In the genomic region with DNA sequence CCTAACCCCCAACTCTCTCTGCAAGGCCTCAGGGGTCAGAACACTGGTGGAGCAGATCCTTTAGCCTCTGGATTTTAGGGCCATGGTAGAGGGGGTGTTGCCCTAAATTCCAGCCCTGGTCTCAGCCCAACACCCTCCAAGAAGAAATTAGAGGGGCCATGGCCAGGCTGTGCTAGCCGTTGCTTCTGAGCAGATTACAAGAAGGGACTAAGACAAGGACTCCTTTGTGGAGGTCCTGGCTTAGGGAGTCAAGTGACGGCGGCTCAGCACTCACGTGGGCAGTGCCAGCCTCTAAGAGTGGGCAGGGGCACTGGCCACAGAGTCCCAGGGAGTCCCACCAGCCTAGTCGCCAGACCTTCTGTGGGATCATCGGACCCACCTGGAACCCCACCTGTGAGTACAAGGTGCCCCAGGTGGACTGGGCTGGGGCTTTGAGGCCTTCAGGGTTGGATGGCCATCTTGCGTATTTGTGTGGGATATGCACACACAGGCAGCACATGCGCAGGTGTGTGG, we compare ENCODE assay signal across 1 cellular context.
A peak's percentile ranks its signal among the peaks of the same experiment; 100 is the strongest.
TF ChIP-seq lines count a peak whose summit lies in the region.

Gene BEST1, plus strand, starts transcription at position 317 of the 513 bp plus-strand sequence. CDS start 1,456 bp downstream, outside the sequence.

TF ChIP-seq in K562, 482 proteins besides CTCF, POLR2A, EP300 and RAD21 (continued from another document and continues in another):
- TF ChIP-seq CBX8 (IDR thresholded peaks at IDR 0.05; ENCODE audit: borderline replicate concordance, extremely low read depth, low read depth, low read length, poor library complexity, severe bottlenecking) = no peak
- TF ChIP-seq GABPB1 (CRISPR knock-in tag; IDR thresholded peaks at IDR 0.05) = no peak
- TF ChIP-seq FOXJ2 (tag; IDR thresholded peaks at IDR 0.05) = 0 out of 2 replicates have a peak, but pooled peaks have one; percentile 1
- no peak for TF ChIP-seq HMG20A (CRISPR knock-in tag; conservative IDR thresholded peaks at IDR 0.05)
- no peak for TF ChIP-seq E2F1 (CRISPR knock-in tag; IDR thresholded peaks at IDR 0.05)
- no peak for TF ChIP-seq ESRRB (CRISPR knock-in tag; IDR thresholded peaks at IDR 0.05; ENCODE audit: borderline replicate concordance)
- TF ChIP-seq CREBBP (IDR thresholded peaks at IDR 0.05; ENCODE audit: low read depth, low read length) = no peak
- TF ChIP-seq, protein P1, sequence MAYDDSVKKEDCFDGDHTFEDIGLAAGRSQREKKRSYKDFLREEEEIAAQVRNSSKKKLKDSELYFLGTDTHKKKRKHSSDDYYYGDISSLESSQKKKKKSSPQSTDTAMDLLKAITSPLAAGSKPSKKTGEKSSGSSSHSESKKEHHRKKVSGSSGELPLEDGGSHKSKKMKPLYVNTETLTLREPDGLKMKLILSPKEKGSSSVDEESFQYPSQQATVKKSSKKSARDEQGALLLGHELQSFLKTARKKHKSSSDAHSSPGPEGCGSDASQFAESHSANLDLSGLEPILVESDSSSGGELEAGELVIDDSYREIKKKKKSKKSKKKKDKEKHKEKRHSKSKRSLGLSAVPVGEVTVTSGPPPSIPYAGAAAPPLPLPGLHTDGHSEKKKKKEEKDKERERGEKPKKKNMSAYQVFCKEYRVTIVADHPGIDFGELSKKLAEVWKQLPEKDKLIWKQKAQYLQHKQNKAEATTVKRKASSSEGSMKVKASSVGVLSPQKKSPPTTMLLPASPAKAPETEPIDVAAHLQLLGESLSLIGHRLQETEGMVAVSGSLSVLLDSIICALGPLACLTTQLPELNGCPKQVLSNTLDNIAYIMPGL (CRISPR knock-in tag; IDR thresholded peaks at IDR 0.05) = no peak
- TF ChIP-seq HMGN3 (IDR thresholded peaks at IDR 0.05; ENCODE audit: borderline replicate concordance, extremely low read depth, insufficient read length, low read depth, low read length) = no peak
- no peak for TF ChIP-seq BRF1 (IDR thresholded peaks at IDR 0.05; ENCODE audit: borderline replicate concordance, extremely low read depth, insufficient read length)
- no peak for TF ChIP-seq RAD51 (IDR thresholded peaks at IDR 0.05; ENCODE audit: borderline replicate concordance, low read depth)
- TF ChIP-seq NR1H2 (CRISPR knock-in tag; IDR thresholded peaks at IDR 0.05) = no peak
- no peak for TF ChIP-seq EGR1 (conservative IDR thresholded peaks at IDR 0.05)
- no peak for TF ChIP-seq TAF7 (tag; IDR thresholded peaks at IDR 0.05)
- no peak for TF ChIP-seq BRF2 (IDR thresholded peaks at IDR 0.05; ENCODE audit: borderline replicate concordance, insufficient read depth, insufficient read length)
- TF ChIP-seq ZBTB7A (IDR thresholded peaks at IDR 0.05; ENCODE audit: borderline replicate concordance, control insufficient read depth, low read depth, low read length) = 0 out of 2 replicates have a peak, but pooled peaks have one; percentile 30
- no peak; the same call in none of the 2 replicates for TF ChIP-seq ZNF165 (CRISPR knock-in tag; IDR thresholded peaks at IDR 0.05; ENCODE audit: borderline replicate concordance)
- TF ChIP-seq MXD1 (CRISPR knock-in tag; IDR thresholded peaks at IDR 0.05; ENCODE audit: borderline replicate concordance, poor library complexity, severe bottlenecking) = no peak
- no peak for TF ChIP-seq MTA3 (IDR thresholded peaks at IDR 0.05; ENCODE audit: borderline replicate concordance)
- no peak for TF ChIP-seq MCM7 (IDR thresholded peaks at IDR 0.05)
- no peak for TF ChIP-seq CSDE1 (IDR thresholded peaks at IDR 0.05)
- TF ChIP-seq SMARCA5 (IDR thresholded peaks at IDR 0.05) = no peak
- no peak for TF ChIP-seq ZNF316 (IDR thresholded peaks at IDR 0.05)
- TF ChIP-seq BMI1 (IDR thresholded peaks at IDR 0.05; ENCODE audit: low read length) = no peak
- TF ChIP-seq RCOR1 (IDR thresholded peaks at IDR 0.05; ENCODE audit: borderline replicate concordance in 1 of 2, low read depth in 2 of 2, low read length in 2 of 2) = no peak
- TF ChIP-seq KAT2B (IDR thresholded peaks at IDR 0.05; ENCODE audit: low read depth, low read length) = no peak
- TF ChIP-seq JUNB (CRISPR knock-in tag; conservative IDR thresholded peaks at IDR 0.05) = no peak
- no peak for TF ChIP-seq PHTF2 (CRISPR knock-in tag; IDR thresholded peaks at IDR 0.05)
- no peak for TF ChIP-seq FOXK2 (conservative IDR thresholded peaks at IDR 0.05 in 1 of 2, IDR thresholded peaks at IDR 0.05 in 1 of 2; ENCODE audit: low read depth in 2 of 2)
- TF ChIP-seq ZFX (CRISPR knock-in tag; IDR thresholded peaks at IDR 0.05) = peak; percentile 48; the same call in 1 of the 2 replicates
- TF ChIP-seq ZNF280B (CRISPR knock-in tag; IDR thresholded peaks at IDR 0.05) = no peak
- TF ChIP-seq ZC3H8 (IDR thresholded peaks at IDR 0.05) = no peak
- TF ChIP-seq KLF10 (CRISPR knock-in tag; IDR thresholded peaks at IDR 0.05) = no peak
- TF ChIP-seq ZBTB11 (CRISPR knock-in tag; IDR thresholded peaks at IDR 0.05) = no peak
- TF ChIP-seq, protein P2, sequence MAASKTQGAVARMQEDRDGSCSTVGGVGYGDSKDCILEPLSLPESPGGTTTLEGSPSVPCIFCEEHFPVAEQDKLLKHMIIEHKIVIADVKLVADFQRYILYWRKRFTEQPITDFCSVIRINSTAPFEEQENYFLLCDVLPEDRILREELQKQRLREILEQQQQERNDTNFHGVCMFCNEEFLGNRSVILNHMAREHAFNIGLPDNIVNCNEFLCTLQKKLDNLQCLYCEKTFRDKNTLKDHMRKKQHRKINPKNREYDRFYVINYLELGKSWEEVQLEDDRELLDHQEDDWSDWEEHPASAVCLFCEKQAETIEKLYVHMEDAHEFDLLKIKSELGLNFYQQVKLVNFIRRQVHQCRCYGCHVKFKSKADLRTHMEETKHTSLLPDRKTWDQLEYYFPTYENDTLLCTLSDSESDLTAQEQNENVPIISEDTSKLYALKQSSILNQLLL (CRISPR knock-in tag; IDR thresholded peaks at IDR 0.05; ENCODE audit: borderline replicate concordance) = no peak
- no peak for TF ChIP-seq SRSF7 (optimal IDR thresholded peaks at IDR 0.05; ENCODE audit: low read depth, low read length)
- TF ChIP-seq, protein P3, sequence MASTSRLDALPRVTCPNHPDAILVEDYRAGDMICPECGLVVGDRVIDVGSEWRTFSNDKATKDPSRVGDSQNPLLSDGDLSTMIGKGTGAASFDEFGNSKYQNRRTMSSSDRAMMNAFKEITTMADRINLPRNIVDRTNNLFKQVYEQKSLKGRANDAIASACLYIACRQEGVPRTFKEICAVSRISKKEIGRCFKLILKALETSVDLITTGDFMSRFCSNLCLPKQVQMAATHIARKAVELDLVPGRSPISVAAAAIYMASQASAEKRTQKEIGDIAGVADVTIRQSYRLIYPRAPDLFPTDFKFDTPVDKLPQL (IDR thresholded peaks at IDR 0.05; ENCODE audit: extremely low read depth, insufficient read length) = no peak
- TF ChIP-seq CHAMP1 (IDR thresholded peaks at IDR 0.05) = no peak
- TF ChIP-seq, protein P4, sequence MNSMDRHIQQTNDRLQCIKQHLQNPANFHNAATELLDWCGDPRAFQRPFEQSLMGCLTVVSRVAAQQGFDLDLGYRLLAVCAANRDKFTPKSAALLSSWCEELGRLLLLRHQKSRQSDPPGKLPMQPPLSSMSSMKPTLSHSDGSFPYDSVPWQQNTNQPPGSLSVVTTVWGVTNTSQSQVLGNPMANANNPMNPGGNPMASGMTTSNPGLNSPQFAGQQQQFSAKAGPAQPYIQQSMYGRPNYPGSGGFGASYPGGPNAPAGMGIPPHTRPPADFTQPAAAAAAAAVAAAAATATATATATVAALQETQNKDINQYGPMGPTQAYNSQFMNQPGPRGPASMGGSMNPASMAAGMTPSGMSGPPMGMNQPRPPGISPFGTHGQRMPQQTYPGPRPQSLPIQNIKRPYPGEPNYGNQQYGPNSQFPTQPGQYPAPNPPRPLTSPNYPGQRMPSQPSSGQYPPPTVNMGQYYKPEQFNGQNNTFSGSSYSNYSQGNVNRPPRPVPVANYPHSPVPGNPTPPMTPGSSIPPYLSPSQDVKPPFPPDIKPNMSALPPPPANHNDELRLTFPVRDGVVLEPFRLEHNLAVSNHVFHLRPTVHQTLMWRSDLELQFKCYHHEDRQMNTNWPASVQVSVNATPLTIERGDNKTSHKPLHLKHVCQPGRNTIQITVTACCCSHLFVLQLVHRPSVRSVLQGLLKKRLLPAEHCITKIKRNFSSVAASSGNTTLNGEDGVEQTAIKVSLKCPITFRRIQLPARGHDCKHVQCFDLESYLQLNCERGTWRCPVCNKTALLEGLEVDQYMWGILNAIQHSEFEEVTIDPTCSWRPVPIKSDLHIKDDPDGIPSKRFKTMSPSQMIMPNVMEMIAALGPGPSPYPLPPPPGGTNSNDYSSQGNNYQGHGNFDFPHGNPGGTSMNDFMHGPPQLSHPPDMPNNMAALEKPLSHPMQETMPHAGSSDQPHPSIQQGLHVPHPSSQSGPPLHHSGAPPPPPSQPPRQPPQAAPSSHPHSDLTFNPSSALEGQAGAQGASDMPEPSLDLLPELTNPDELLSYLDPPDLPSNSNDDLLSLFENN (IDR thresholded peaks at IDR 0.05; ENCODE audit: low read depth in 2 of 2, low read length in 2 of 2) = no peak
- TF ChIP-seq FOS (IDR thresholded peaks at IDR 0.05; ENCODE audit: extremely low read depth, insufficient read length) = no peak
- no peak for TF ChIP-seq SREBF1 (IDR thresholded peaks at IDR 0.05; ENCODE audit: borderline replicate concordance, low read depth, low read length)
- TF ChIP-seq SRSF3 (IDR thresholded peaks at IDR 0.05; ENCODE audit: insufficient read depth, low read length) = peak; percentile 90; the same call in 1 of the 2 replicates
- 0 out of 2 replicates have a peak, but pooled peaks have one; percentile 9 for TF ChIP-seq ZNF354B (CRISPR knock-in tag; IDR thresholded peaks at IDR 0.05)
